23 cellular contexts compared by ENCODE assay signal in genomic region chr1:56068908-56069307, GRCh38.
A peak's percentile ranks its signal among the peaks of the same experiment; 100 is the strongest.
DNase-seq lines count a peak whose midpoint lies in the region; ATAC-seq, FAIRE-seq and TF ChIP-seq lines count a peak whose summit lies in the region.
"Had no signal": no experiment of that assay in that cellular context is flagged by ENCODE, and none has a peak within 500 bp of the region (broad histone marks: within the 10 kb centered on the region; RNA-seq: fewer than 3 reads in every experiment).

No MANE protein-coding gene starts in this region.

- no peak for TF ChIP-seq RAD21 in A549 (conservative IDR thresholded peaks at IDR 0.05 in 1 of 2, IDR thresholded peaks at IDR 0.05 in 1 of 2)

- H3K27ac ChIP-seq in A549 (peak overlapping the region in 1 of 2 experiments; percentile 38; a peak in 1 of 6 replicates), foreskin keratinocyte (peak overlapping the region; percentile 60)
- H3K27ac ChIP-seq: heart left ventricle, PC-9 had no signal

- H3K4me3 ChIP-seq in A549, result no peak overlapping the region
- no peak overlapping the region for H3K4me3 ChIP-seq in astrocyte of the spinal cord (ENCODE audit: low read depth, low read length)
- H3K4me3 ChIP-seq: coronary artery, heart left ventricle, K562, PC-9 had no signal

- no peak for TF ChIP-seq EP300 in A549 (IDR thresholded peaks at IDR 0.05)

- no peak for ATAC-seq in A549
- peak; percentile 65 for ATAC-seq in foreskin keratinocyte
- no peak for ATAC-seq in GM21576 (IDR thresholded peaks at IDR 0.05; ENCODE audit: unreplicated experiment)
- ATAC-seq: heart left ventricle; K562; stimulated activated naive CD8-positive, alpha-beta T cell treated with anti-CD3 and anti-CD28 coated beads, Interleukin-15, Interleukin-2, amounts not matched to agents 100 U/mL and 50 U/mL, for 24 hours had no signal

- H3K9me3 ChIP-seq in A549, result no peaks in the 10 kb centered on the region
- H3K9me3 ChIP-seq: heart left ventricle had no signal

- no peaks in the 10 kb centered on the region for H3K27me3 ChIP-seq in foreskin keratinocyte
- H3K27me3 ChIP-seq: heart left ventricle had no signal

- WGBS in A549 (ENCODE audit: missing lambda C conversion rate), result 8% methylated on average over 1 of the region's 1 CpG

- TF ChIP-seq CTCF in A549 (IDR thresholded peaks at IDR 0.05) (no peak), astrocyte of the spinal cord (IDR thresholded peaks at IDR 0.05; ENCODE audit: low read depth, low read length) (no peak), foreskin keratinocyte (conservative IDR thresholded peaks at IDR 0.05) (no peak)

- no peak for FAIRE-seq in A549 (lab: Jason Lieb, UNC)
- FAIRE-seq: A204.1, K562, kidney, TTC549 had no signal

- POLR2A ChIA-PET in A549 (lab: Yijun Ruan, JAX), result no interaction called here

- CTCF ChIA-PET in A549 (lab: Yijun Ruan, JAX), result no interaction called here

- in situ Hi-C loops in astrocyte of the spinal cord (cut with HindIII; ENCODE audit: low sequenced_read_pairs), result no loop called here

- peak overlapping the region; percentile 20; the same call in 1 of the 3 replicates for H3K4me2 ChIP-seq in A549
- H3K4me2 ChIP-seq: PC-9 had no signal

- DNase-seq in A549 (ENCODE audit: low read depth in 1 of 2, low spot score in 1 of 2) (peak in 1 of 2 experiments; percentile 5), HS-27A (ENCODE audit: low read depth) (peak; percentile 48), astrocyte of the spinal cord (ENCODE audit: low read depth, low spot score) (peak; percentile 46), foreskin keratinocyte (peak in 1 of 2 donors; percentile 67), hepatic stellate cell (ENCODE audit: low spot score) (no peak), NCI-H69 (lab: John Stamatoyannopoulos, UW) (no peak), NCI-H526 treated with DMSO at 0.1 percent for 48 hours (lab: John Stamatoyannopoulos, UW) (no peak)
- DNase-seq: activated CD4-positive, alpha-beta T cell treated with anti-CD3 and anti-CD28 coated beads, Interleukin-2, amount 10 ng/mL, durations not matched to agents 7 days and 5 days; activated naive CD4-positive, alpha-beta T cell treated with anti-CD3 and anti-CD28 coated beads for 36 hours; CD4-positive, CD25-positive, alpha-beta regulatory T cell; heart left ventricle; kidney; NCI-H1092; NCI-H2081 treated with DMSO at 0.1 percent for 48 hours; NCI-H526; PC-9; retina; stimulated activated naive CD8-positive, alpha-beta T cell treated with anti-CD3 and anti-CD28 coated beads, Interleukin-15, Interleukin-2, amounts not matched to agents 100 U/mL and 50 U/mL, for 24 hours had no signal

- H3K4me1 ChIP-seq in A549, result peaks cover 28% of the 10 kb centered on the region
- peaks cover 23% of the 10 kb centered on the region for H3K4me1 ChIP-seq in foreskin keratinocyte

- TF ChIP-seq POLR2A in A549 (IDR thresholded peaks at IDR 0.05; ENCODE audit: low read length), result no peak

TF ChIP-seq in A549, 52 proteins besides CTCF, POLR2A, EP300 and RAD21:
- TF ChIP-seq EHMT2 (IDR thresholded peaks at IDR 0.05; ENCODE audit: low read depth), result no peak
- TF ChIP-seq HMGXB4 (CRISPR knock-in tag; IDR thresholded peaks at IDR 0.05; ENCODE audit: borderline replicate concordance), result no peak
- TF ChIP-seq CBX2 (IDR thresholded peaks at IDR 0.05; ENCODE audit: borderline replicate concordance, low read depth), result no peak
- TF ChIP-seq MAX (IDR thresholded peaks at IDR 0.05), result no peak
- TF ChIP-seq FOXS1 (CRISPR knock-in tag; IDR thresholded peaks at IDR 0.05), result no peak
- no peak for TF ChIP-seq HOXB13 (CRISPR knock-in tag; IDR thresholded peaks at IDR 0.05; ENCODE audit: low read depth)
- TF ChIP-seq MAFK (IDR thresholded peaks at IDR 0.05; ENCODE audit: partially characterized antibody), result no peak
- TF ChIP-seq RFX5 (IDR thresholded peaks at IDR 0.05), result no peak
- TF ChIP-seq CBX8 (IDR thresholded peaks at IDR 0.05), result no peak
- TF ChIP-seq BHLHE40 (IDR thresholded peaks at IDR 0.05; ENCODE audit: low read depth, low read length), result no peak
- TF ChIP-seq ZFP36 (IDR thresholded peaks at IDR 0.05; ENCODE audit: borderline replicate concordance, partially characterized antibody), result no peak
- TF ChIP-seq JUN (IDR thresholded peaks at IDR 0.05), result no peak
- TF ChIP-seq USF2 (IDR thresholded peaks at IDR 0.05), result no peak
- no peak for TF ChIP-seq ELK1 (IDR thresholded peaks at IDR 0.05; ENCODE audit: low read depth, low read length)
- TF ChIP-seq ZSCAN20 (CRISPR knock-in tag; IDR thresholded peaks at IDR 0.05), result no peak
- no peak for TF ChIP-seq SMC3 (IDR thresholded peaks at IDR 0.05)
- TF ChIP-seq HES2 (IDR thresholded peaks at IDR 0.05), result no peak
TF ChIP-seq in A549: peak in this region for 0.

Comparison
In these comparisons a context has a peak if more than half of its experiments do, and no peak if none do; other contexts are left out.
1. DNase-seq: peak in HS-27A (single experiment) and astrocyte of the spinal cord (single experiment); none in hepatic stellate cell (single experiment), NCI-H69 (single experiment) and NCI-H526 treated with DMSO at 0.1 percent for 48 hours (single experiment).